Comparison of ENCODE assay signal across 12 cellular contexts in the genomic region with DNA sequence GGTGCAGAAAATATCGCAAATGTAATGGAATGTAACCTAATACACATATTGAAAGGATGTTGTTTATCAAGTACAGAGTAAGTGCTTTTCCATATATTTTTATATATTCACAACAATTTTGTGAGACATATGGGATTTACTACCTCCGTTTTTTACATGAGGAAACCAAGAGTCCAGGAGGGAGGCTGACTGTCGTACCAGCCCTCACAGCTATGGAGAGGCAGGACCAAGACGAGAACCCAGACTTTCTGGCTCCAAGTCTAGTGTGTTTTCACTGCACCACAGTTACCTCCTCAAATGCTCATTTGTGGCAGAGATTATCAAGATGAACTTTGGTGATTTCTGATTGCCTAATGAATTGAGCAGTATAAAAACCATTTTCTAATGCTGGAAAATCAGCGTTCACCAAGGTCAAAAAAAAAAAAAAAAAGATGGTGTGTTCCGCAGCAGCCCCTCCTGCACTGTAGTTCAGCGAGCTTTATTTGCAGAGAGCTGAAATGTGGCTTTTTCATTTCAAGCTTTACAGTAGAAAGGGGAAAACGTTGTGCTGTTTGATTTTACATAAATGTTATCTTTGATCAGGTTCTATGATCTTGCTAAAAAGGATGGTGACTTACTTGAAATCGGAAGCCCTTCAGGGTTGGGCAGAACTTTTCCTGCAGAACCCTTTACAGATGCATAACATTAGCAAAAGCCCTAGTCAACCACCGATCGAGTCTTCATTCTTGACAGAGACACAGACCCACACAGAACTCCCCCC. TPM values are rescaled to one million over a fixed set of nuclear protein-coding genes. Genes with fewer than 3 reads are reported as not detected.
DNase-seq lines count a peak whose midpoint lies in the region; ATAC-seq and TF ChIP-seq lines count a peak whose summit lies in the region.
"Had no signal": no experiment of that assay in that cellular context is flagged by ENCODE, and none has a peak within 500 bp of the region (broad histone marks: within the 10 kb centered on the region; RNA-seq: fewer than 3 reads in every experiment).

No MANE protein-coding gene starts in this region.

- H3K27ac Mint-ChIP-seq in GM23338 = no peak overlapping the region

- TF ChIP-seq CTCF in GM23338 (conservative IDR thresholded peaks at IDR 0.05; ENCODE audit: low read depth in 2 of 2) (no peak), RWPE1 (conservative IDR thresholded peaks at IDR 0.05; ENCODE audit: low read depth) (no peak)

- H3K4me1 ChIP-seq in GM23338 (ENCODE audit: insufficient read depth) = peaks cover 18% of the 10 kb centered on the region
- peaks cover 24% of the 10 kb centered on the region for H3K4me1 ChIP-seq in stomach smooth muscle (ENCODE audit: control insufficient read depth, insufficient read depth, low read length)
- H3K4me1 ChIP-seq: BLaER1 had no signal

- H4K20me1 ChIP-seq in GM23338 (replicated peaks; ENCODE audit: insufficient read depth) = no peaks in the 10 kb centered on the region
- H4K20me1 ChIP-seq: BLaER1 had no signal

- no peak overlapping the region for H3K9ac ChIP-seq in stomach smooth muscle (ENCODE audit: low read length in 2 of 2)
- H3K9ac ChIP-seq: BLaER1 had no signal

- H3K4me2 ChIP-seq in GM23338 = 0 out of 2 replicates have a peak overlapping the region, but pooled peaks have one; percentile 16
- H3K4me2 ChIP-seq: BLaER1 had no signal

- no peak overlapping the region for H2AFZ ChIP-seq in GM23338

- no peaks in the 10 kb centered on the region for H3K9me2 ChIP-seq in GM23338 (ENCODE audit: insufficient read depth)

- H3K27me3 ChIP-seq in GM23338 (ENCODE audit: insufficient read depth) (no peaks in the 10 kb centered on the region), stomach smooth muscle (ENCODE audit: control insufficient read depth in 1 of 2, insufficient read depth in 2 of 2, low read length in 2 of 2) (no peaks in the 10 kb centered on the region)
- H3K27me3 ChIP-seq: BLaER1 had no signal

- no peak for DNase-seq in GM23338 (ENCODE audit: low spot score)
- no peak for DNase-seq in RWPE1 (ENCODE audit: low spot score)
- no peak for DNase-seq in left lobe of liver (ENCODE audit: low spot score)
- DNase-seq in DMS53 (lab: John Stamatoyannopoulos, UW) = no peak
- no peak for DNase-seq in NCI-H1105 (lab: John Stamatoyannopoulos, UW)
- DNase-seq: activated CD4-positive, alpha-beta T cell treated with anti-CD3 and anti-CD28 coated beads for 48 hours; DND-41; hypothalamus; stimulated activated naive CD4-positive, alpha-beta T cell treated with Interleukin-2 at 50 U/mL for 16 hours had no signal

- H3K27ac ChIP-seq in GM23338 (ENCODE audit: low read depth) (0 out of 2 replicates have a peak overlapping the region, but pooled peaks have one; percentile 64), RWPE1 (peak overlapping the region; percentile 63), stomach smooth muscle (ENCODE audit: low read length) (peak overlapping the region; percentile 69)
- H3K27ac ChIP-seq: BLaER1 had no signal

- H3K4me3 ChIP-seq in GM23338 (no peak overlapping the region), stomach smooth muscle (ENCODE audit: low read length in 2 of 2) (no peak overlapping the region)
- H3K4me3 ChIP-seq: BLaER1 had no signal

- peaks cover 3% of the 10 kb centered on the region for H3K27me3 Mint-ChIP-seq in GM23338 (ENCODE audit: insufficient read depth, low read depth, poor library complexity)

- no peaks in the 10 kb centered on the region for H3K79me2 ChIP-seq in GM23338 (replicated peaks; ENCODE audit: insufficient read depth)

- H3K9me3 ChIP-seq in stomach smooth muscle (ENCODE audit: control insufficient read depth in 2 of 2, low read length in 2 of 2) = no peaks in the 10 kb centered on the region
- H3K9me3 ChIP-seq: BLaER1 had no signal

- CTCF ChIA-PET in RWPE1 (lab: Yijun Ruan, JAX) = interaction anchor here (0.6 to 0.7 kb wide), 2 partner anchors 11 to 348 kb away, joined by 3 to 6 read pairs; no protein-coding TSS in a partner anchor

- peaks cover 21% of the 10 kb centered on the region for H3K36me3 Mint-ChIP-seq in GM23338 (ENCODE audit: low read depth)

- H3K36me3 ChIP-seq in GM23338 (ENCODE audit: insufficient read depth) = peaks cover 10% of the 10 kb centered on the region
- peaks cover 0 to 4% of the 10 kb centered on the region in 2 donors for H3K36me3 ChIP-seq in stomach smooth muscle (ENCODE audit: control insufficient read depth in 2 of 2, insufficient read depth in 2 of 2, low read length in 2 of 2)

- peaks cover 15% of the 10 kb centered on the region; the same call in 1 of the 2 replicates for H3F3A ChIP-seq in GM23338 (replicated peaks; ENCODE audit: low read depth)

- POLR2A ChIA-PET in RWPE1 (lab: Yijun Ruan, JAX; ENCODE audit: low non-redundant PET) = interaction anchor here (0.6 kb wide), 1 partner anchor 44 kb away, joined by 3 read pairs; a partner anchor contains a TSS

- H3K9me3 Mint-ChIP-seq in GM23338 = no peaks in the 10 kb centered on the region

- ATAC-seq in GM23338 (no peak), left lobe of liver (peak; percentile 59), HG03095 (IDR thresholded peaks at IDR 0.05; ENCODE audit: unreplicated experiment) (no peak)

- peaks cover 28% of the 10 kb centered on the region for H3K4me1 Mint-ChIP-seq in GM23338

- no peak overlapping the region for H3K4me3 Mint-ChIP-seq in GM23338

TF ChIP-seq in GM23338, 12 proteins besides CTCF, POLR2A, EP300 and RAD21 (continues in another document):
- TF ChIP-seq STAT1 (IDR thresholded peaks at IDR 0.05; ENCODE audit: unreplicated experiment) (no peak), ZNF114 (CRISPR knock-in tag; IDR thresholded peaks at IDR 0.05) (no peak), CREB1 (CRISPR knock-in tag; IDR thresholded peaks at IDR 0.05; ENCODE audit: low read depth) (no peak), EZH2phosphoT487 (IDR thresholded peaks at IDR 0.05; ENCODE audit: unreplicated experiment) (no peak), NANOG (IDR thresholded peaks at IDR 0.05; ENCODE audit: borderline replicate concordance) (no peak), JUNB (IDR thresholded peaks at IDR 0.05; ENCODE audit: unreplicated experiment) (no peak), EZH2 (IDR thresholded peaks at IDR 0.05; ENCODE audit: low read depth, unreplicated experiment) (no peak), ZNF331 (CRISPR knock-in tag; IDR thresholded peaks at IDR 0.05; ENCODE audit: low read depth) (no peak), POLR2AphosphoS5 (IDR thresholded peaks at IDR 0.05; ENCODE audit: low read depth) (no peak)
- TF ChIP-seq, protein P1, sequence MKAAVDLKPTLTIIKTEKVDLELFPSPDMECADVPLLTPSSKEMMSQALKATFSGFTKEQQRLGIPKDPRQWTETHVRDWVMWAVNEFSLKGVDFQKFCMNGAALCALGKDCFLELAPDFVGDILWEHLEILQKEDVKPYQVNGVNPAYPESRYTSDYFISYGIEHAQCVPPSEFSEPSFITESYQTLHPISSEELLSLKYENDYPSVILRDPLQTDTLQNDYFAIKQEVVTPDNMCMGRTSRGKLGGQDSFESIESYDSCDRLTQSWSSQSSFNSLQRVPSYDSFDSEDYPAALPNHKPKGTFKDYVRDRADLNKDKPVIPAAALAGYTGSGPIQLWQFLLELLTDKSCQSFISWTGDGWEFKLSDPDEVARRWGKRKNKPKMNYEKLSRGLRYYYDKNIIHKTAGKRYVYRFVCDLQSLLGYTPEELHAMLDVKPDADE (IDR thresholded peaks at IDR 0.05) = no peak
- TF ChIP-seq, protein P2, sequence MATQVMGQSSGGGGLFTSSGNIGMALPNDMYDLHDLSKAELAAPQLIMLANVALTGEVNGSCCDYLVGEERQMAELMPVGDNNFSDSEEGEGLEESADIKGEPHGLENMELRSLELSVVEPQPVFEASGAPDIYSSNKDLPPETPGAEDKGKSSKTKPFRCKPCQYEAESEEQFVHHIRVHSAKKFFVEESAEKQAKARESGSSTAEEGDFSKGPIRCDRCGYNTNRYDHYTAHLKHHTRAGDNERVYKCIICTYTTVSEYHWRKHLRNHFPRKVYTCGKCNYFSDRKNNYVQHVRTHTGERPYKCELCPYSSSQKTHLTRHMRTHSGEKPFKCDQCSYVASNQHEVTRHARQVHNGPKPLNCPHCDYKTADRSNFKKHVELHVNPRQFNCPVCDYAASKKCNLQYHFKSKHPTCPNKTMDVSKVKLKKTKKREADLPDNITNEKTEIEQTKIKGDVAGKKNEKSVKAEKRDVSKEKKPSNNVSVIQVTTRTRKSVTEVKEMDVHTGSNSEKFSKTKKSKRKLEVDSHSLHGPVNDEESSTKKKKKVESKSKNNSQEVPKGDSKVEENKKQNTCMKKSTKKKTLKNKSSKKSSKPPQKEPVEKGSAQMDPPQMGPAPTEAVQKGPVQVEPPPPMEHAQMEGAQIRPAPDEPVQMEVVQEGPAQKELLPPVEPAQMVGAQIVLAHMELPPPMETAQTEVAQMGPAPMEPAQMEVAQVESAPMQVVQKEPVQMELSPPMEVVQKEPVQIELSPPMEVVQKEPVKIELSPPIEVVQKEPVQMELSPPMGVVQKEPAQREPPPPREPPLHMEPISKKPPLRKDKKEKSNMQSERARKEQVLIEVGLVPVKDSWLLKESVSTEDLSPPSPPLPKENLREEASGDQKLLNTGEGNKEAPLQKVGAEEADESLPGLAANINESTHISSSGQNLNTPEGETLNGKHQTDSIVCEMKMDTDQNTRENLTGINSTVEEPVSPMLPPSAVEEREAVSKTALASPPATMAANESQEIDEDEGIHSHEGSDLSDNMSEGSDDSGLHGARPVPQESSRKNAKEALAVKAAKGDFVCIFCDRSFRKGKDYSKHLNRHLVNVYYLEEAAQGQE (IDR thresholded peaks at IDR 0.05; ENCODE audit: unreplicated experiment) = no peak

RNA-seq across cellular contexts. Expression of a gene that starts 44.7 kb away (rescaled TPM):
- 144 and 149 TPM in 2 replicates for total RNA-seq in GM23338 (2014; rRNA removed; shearing (Covaris generic))
- polyA plus RNA-seq in GM23338 (2016; fragmentation: Nextera tagmentation; extraction: Ambion mirVana) = 48.9 and 50.7 TPM in 2 replicates
- total RNA-seq in left lobe of liver = 11.6 TPM

Comparison
In these comparisons a context has a peak if more than half of its experiments do, and no peak if none do; other contexts are left out.
1. RNA of a gene that starts 44.7 kb away (total RNA-seq): 144 to 149 TPM in GM23338; 11.6 TPM in left lobe of liver (single experiment); every median in the first group is over 10 times any median in the second.
2. Peak in every context shown above with its lines, with median percentiles within 50 percentile points of each other: H3K27ac ChIP-seq.